1 cellular context compared by ENCODE assay signal in the genomic region with DNA sequence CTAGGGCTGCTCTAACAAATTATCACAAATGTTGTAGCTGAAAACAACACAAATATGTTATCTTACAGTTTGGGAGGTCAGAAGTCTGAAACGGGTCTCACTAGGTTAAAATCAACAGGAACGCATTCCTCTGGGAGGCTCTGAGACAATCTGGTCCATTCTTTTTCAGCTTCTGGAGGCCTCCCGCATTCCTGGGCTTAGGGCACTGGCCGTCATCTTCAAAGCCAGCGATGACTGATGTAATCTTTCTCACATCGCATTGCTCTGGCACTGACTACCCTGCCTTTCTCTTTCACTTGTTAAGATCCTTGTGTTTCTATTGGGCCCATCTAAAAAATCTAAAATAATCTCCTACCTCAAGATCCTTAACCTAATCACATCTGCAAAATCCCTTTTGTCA.
TF ChIP-seq lines count a peak whose summit lies in the region.

No MANE protein-coding gene starts in this region.

TF ChIP-seq in H1, 55 proteins besides CTCF, POLR2A, EP300 and RAD21:
- TF ChIP-seq TEAD4 (IDR thresholded peaks at IDR 0.05; ENCODE audit: low read depth, low read length), result peak; percentile 81
- no peak for TF ChIP-seq KDM4A (IDR thresholded peaks at IDR 0.05; ENCODE audit: low read depth, low read length, severe bottlenecking)
